ENCODE assay signal across 9 cellular contexts in the genomic region with DNA sequence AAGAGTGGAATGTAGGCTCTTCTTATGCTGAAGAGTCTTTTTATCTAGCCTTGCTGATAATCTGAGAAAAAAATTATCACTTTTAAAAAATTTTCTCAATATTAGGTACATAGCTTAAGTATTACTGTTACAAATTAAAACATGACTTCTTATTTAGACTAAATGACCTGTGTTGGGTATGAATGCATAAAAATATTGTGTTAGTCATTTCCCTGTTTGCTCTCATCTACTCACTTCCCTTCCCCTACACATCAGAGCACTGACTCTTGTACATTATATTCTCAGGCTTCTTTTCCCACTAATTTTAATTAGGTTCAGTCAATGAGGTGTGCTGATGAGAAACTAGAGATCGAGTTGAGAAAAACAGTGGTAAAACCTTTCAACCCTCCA.
A peak's percentile ranks its signal among the peaks of the same experiment; 100 is the strongest.
DNase-seq lines count a peak whose midpoint lies in the region; ATAC-seq and TF ChIP-seq lines count a peak whose summit lies in the region.
"Had no signal": no experiment of that assay in that cellular context is flagged by ENCODE, and none has a peak within 500 bp of the region (broad histone marks: within the 10 kb centered on the region; RNA-seq: fewer than 3 reads in every experiment).

No MANE protein-coding gene starts in this region.

- no peaks in the 10 kb centered on the region for H3K36me3 ChIP-seq in brain microvascular endothelial cell (replicated peaks)

- DNase-seq in brain microvascular endothelial cell (no peak), NCI-H2227 treated with DMSO at 0.1 percent for 48 hours (lab: John Stamatoyannopoulos, UW) (no peak), T-helper 9 cell (no peak)
- DNase-seq: CD4-positive, CD25-positive, alpha-beta regulatory T cell had no signal

- in situ Hi-C loops in brain microvascular endothelial cell (cut with HindIII; ENCODE audit: low pct_ligation_motif_present, low sequenced_read_pairs), result no loop called here

- ATAC-seq in GM18909 (IDR thresholded peaks at IDR 0.05; ENCODE audit: poor library complexity, unreplicated experiment), result peak; percentile 46
- peak; percentile 62 for ATAC-seq in HG03196 (IDR thresholded peaks at IDR 0.05; ENCODE audit: unreplicated experiment)
- ATAC-seq in GM19452 (IDR thresholded peaks at IDR 0.05; ENCODE audit: unreplicated experiment), result no peak
- ATAC-seq in GM19397 (IDR thresholded peaks at IDR 0.05; ENCODE audit: unreplicated experiment), result no peak
- ATAC-seq: activated CD4-positive, CD25-positive, alpha-beta regulatory T cell treated with anti-CD3 and anti-CD28 coated beads, Interleukin-2, amount 50 U/mL, for 24 hours had no signal

- peak overlapping the region; percentile 52 for H3K27ac ChIP-seq in brain microvascular endothelial cell

- no peaks in the 10 kb centered on the region for H3K27me3 ChIP-seq in brain microvascular endothelial cell (replicated peaks)

- H3K4me3 ChIP-seq in brain microvascular endothelial cell (ENCODE audit: low read depth, low read length), result no peak overlapping the region

- TF ChIP-seq CTCF in brain microvascular endothelial cell (IDR thresholded peaks at IDR 0.05; ENCODE audit: low read depth, low read length, missing control alignments), result no peak

Comparison
In these comparisons a context has a peak if more than half of its experiments do, and no peak if none do; other contexts are left out.
1. ATAC-seq: peak in GM18909 (single experiment) and HG03196 (single experiment); none in GM19452 (single experiment) and GM19397 (single experiment).